22 cellular contexts compared by ENCODE assay signal in the genomic region with DNA sequence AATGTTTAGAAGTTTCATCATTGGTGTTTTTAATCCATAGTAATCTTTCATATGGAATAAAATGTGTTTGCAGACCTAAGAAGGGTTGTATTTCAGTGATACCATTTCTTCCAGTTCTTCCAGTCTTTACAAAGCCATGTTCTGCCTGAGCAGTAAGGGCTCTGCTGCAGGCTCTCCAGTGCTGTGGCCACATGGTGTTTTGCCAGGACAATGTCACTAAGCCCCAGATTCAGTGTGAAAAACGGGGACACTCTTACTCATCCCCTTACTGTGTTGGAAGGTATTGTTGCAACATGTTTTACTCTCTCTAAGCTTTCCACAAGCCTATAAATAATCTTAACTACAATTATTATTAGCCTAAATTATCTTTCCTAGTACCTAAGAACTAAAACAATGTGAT.
"Had no signal": no experiment of that assay in that cellular context is flagged by ENCODE, and none has a peak within 500 bp of the region (broad histone marks: within the 10 kb centered on the region; RNA-seq: fewer than 3 reads in every experiment).

No MANE protein-coding gene starts in this region.

- H3K9ac ChIP-seq: parathyroid adenoma had no signal

- DNase-seq: dorsolateral prefrontal cortex; effector CD4-positive, alpha-beta T cell; endodermal cell; foreskin fibroblast; gastrocnemius medialis; head of caudate nucleus; left ventricle myocardium superior; lower lobe of right lung; naive B cell; right lobe of liver; small intestine; stimulated activated CD4-positive, alpha-beta T cell treated with anti-CD3 and anti-CD28 coated beads, Interleukin-15, amount 100 ng/mL, for 24 hours; stimulated activated CD4-positive, alpha-beta T cell treated with anti-CD3 and anti-CD28 coated beads, Interleukin-2, amount 100 ng/mL, for 48 hours; stimulated activated naive B cell treated with anti-CD40 and anti-IgM and Interleukin-4, amounts not matched to agents 10 μg/mL and 1 μg/mL and 100 μg/mL, for 72 hours; transverse colon; upper lobe of right lung; uterus had no signal

- H3K27ac ChIP-seq: dorsolateral prefrontal cortex, epithelial cell of prostate, gastrocnemius medialis, lower lobe of right lung, parathyroid adenoma, right lobe of liver, suprapubic skin, transverse colon, upper lobe of right lung, uterus had no signal

- H3K27me3 ChIP-seq: dorsolateral prefrontal cortex, gastrocnemius medialis, right lobe of liver, suprapubic skin, transverse colon, upper lobe of right lung, uterus had no signal

- H3K4me3 ChIP-seq: dorsolateral prefrontal cortex, gastrocnemius medialis, lower lobe of right lung, right lobe of liver, suprapubic skin, transverse colon, upper lobe of right lung, uterus had no signal

- H3K36me3 ChIP-seq: gastrocnemius medialis, lower lobe of right lung, right lobe of liver, suprapubic skin, transverse colon, upper lobe of right lung, uterus had no signal

- H2AFZ ChIP-seq: parathyroid adenoma had no signal

- H3K4me1 ChIP-seq: gastrocnemius medialis, lower lobe of right lung, parathyroid adenoma, right lobe of liver, suprapubic skin, transverse colon, upper lobe of right lung, uterus had no signal

- H3K9me3 ChIP-seq: gastrocnemius medialis, lower lobe of right lung, right lobe of liver, suprapubic skin, transverse colon, upper lobe of right lung, uterus had no signal

- H3K79me2 ChIP-seq: parathyroid adenoma had no signal

- ATAC-seq: esophagus mucosa; gastrocnemius medialis; left ventricle myocardium superior; lower lobe of right lung; natural killer cell treated with Interleukin-12 subunit alpha and Interleukin-12 subunit beta and Interleukin-15 and Interleukin-18, amount 100 ng/mL, for 72 hours; right lobe of liver; stimulated activated naive B cell treated with anti-CD40 and anti-IgM and Interleukin-4, amounts not matched to agents 10 μg/mL and 1 μg/mL and 100 μg/mL, for 72 hours; upper lobe of right lung had no signal
